Comparison of ENCODE assay signal across 1 cellular context in the genomic region with DNA sequence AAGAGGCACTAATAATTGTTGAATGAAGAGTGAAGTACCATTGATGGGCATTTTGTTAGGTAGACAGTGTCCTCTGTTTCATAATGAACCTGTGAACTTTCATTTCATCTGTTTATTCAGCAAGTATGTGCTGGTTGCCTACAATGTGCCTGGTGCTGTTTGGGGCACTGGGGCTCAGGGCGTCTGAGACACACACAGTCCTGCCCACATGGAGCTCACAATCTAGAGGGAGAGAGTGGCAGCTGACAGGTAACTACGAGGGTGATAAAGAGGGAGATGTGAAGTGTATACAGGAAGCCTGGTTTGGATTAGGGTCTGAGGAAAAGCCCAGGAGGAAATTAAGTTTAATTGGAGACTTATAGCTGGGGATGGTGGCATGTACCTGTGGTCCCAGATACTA.
TF ChIP-seq lines count a peak whose summit lies in the region.

No MANE protein-coding gene starts in this region.

TF ChIP-seq in IMR-90, 13 proteins besides CTCF, POLR2A, EP300 and RAD21:
- TF ChIP-seq RFX5 (IDR thresholded peaks at IDR 0.05; ENCODE audit: low read depth, low read length): no peak
- no peak for TF ChIP-seq FOS (IDR thresholded peaks at IDR 0.05; ENCODE audit: low read depth, low read length)
- TF ChIP-seq, protein P1, sequence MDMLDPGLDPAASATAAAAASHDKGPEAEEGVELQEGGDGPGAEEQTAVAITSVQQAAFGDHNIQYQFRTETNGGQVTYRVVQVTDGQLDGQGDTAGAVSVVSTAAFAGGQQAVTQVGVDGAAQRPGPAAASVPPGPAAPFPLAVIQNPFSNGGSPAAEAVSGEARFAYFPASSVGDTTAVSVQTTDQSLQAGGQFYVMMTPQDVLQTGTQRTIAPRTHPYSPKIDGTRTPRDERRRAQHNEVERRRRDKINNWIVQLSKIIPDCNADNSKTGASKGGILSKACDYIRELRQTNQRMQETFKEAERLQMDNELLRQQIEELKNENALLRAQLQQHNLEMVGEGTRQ (IDR thresholded peaks at IDR 0.05; ENCODE audit: low read depth, low read length): no peak
- TF ChIP-seq MXI1 (IDR thresholded peaks at IDR 0.05; ENCODE audit: borderline replicate concordance, low read depth, low read length): no peak
- TF ChIP-seq MAFK (IDR thresholded peaks at IDR 0.05; ENCODE audit: low read depth, low read length): no peak
- TF ChIP-seq, protein P2, sequence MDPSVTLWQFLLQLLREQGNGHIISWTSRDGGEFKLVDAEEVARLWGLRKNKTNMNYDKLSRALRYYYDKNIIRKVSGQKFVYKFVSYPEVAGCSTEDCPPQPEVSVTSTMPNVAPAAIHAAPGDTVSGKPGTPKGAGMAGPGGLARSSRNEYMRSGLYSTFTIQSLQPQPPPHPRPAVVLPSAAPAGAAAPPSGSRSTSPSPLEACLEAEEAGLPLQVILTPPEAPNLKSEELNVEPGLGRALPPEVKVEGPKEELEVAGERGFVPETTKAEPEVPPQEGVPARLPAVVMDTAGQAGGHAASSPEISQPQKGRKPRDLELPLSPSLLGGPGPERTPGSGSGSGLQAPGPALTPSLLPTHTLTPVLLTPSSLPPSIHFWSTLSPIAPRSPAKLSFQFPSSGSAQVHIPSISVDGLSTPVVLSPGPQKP (IDR thresholded peaks at IDR 0.05; ENCODE audit: borderline replicate concordance, low read depth, low read length): no peak
- TF ChIP-seq NFE2L2 (IDR thresholded peaks at IDR 0.05; ENCODE audit: low read depth, low read length): no peak
- TF ChIP-seq CEBPB (IDR thresholded peaks at IDR 0.05; ENCODE audit: low read depth, low read length): no peak
- no peak for TF ChIP-seq SMC3 (IDR thresholded peaks at IDR 0.05; ENCODE audit: low read depth, low read length)
- TF ChIP-seq RCOR1 (IDR thresholded peaks at IDR 0.05; ENCODE audit: insufficient replicate concordance, low read length): no peak
- no peak for TF ChIP-seq MAZ (IDR thresholded peaks at IDR 0.05; ENCODE audit: borderline replicate concordance, low read depth, low read length)
- no peak for TF ChIP-seq CHD1 (IDR thresholded peaks at IDR 0.05; ENCODE audit: low read depth, low read length)
- no peak for TF ChIP-seq BHLHE40 (IDR thresholded peaks at IDR 0.05; ENCODE audit: low read depth, low read length)
